ENCODE assay signal across 12 cellular contexts in the genomic region with DNA sequence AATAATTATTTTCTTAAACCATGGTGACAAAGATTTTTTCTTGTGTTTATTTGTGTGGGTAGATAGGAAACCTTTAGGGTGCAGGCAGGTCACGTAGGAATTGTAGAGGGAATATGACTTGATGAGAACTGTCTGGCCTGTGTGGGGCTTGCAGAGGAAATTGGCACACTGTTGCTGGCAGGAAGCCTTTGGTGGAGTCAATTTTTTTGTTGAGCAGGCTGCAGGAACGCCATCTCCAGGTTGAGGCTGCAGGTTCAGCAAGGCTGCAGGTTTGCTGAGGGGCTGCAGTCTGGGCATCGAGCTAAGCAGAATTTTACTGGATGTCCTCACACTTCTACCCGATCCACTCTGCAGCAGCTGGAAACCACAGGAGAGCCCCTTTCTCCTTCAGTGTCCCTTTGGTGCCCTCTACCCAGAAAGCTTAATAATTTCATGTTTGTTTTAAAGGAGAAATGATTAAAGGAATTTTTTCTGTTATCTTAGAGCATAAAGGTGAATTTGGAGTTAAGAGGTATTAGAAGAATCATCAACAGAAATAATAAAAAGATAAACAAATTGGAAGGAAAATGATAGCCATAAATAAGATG. TPM values are rescaled to one million over a fixed set of nuclear protein-coding genes. Genes with fewer than 3 reads are reported as not detected.
A peak's percentile ranks its signal among the peaks of the same experiment; 100 is the strongest.
DNase-seq lines count a peak whose midpoint lies in the region; ATAC-seq and TF ChIP-seq lines count a peak whose summit lies in the region.
"Had no signal": no experiment of that assay in that cellular context is flagged by ENCODE, and none has a peak within 500 bp of the region (broad histone marks: within the 10 kb centered on the region; RNA-seq: fewer than 3 reads in every experiment).

No MANE protein-coding gene starts in this region.

- peak; percentile 51 for DNase-seq in HT1080 (ENCODE audit: low read depth)
- DNase-seq in cerebellar cortex (ENCODE audit: low spot score) = peak; percentile 16
- DNase-seq in kidney tubule cell (ENCODE audit: low spot score) = peak; percentile 18
- DNase-seq in RKO (ENCODE audit: low spot score) = no peak
- DNase-seq: immature natural killer cell, NCI-H1048 had no signal

- TF ChIP-seq CTCF in C4-2B (conservative IDR thresholded peaks at IDR 0.05) = peak; percentile 15

- ATAC-seq in HG03378 (IDR thresholded peaks at IDR 0.05; ENCODE audit: unreplicated experiment) (no peak), GM19328 (IDR thresholded peaks at IDR 0.05; ENCODE audit: unreplicated experiment) (no peak), GM18498 (IDR thresholded peaks at IDR 0.05; ENCODE audit: unreplicated experiment) (no peak)

- H3K27ac ChIP-seq in C4-2B = no peak overlapping the region
- H3K27ac ChIP-seq: prostate gland, SJCRH30 had no signal

RNA-seq across cellular contexts. Expression of a gene that starts 37.0 kb away (rescaled TPM):
- 4.6 and 4.8 TPM in 2 replicates for total RNA-seq in HT1080 (2014; rRNA removed; shearing (Covaris generic))
- 4.4 and 5.0 TPM in 2 replicates for polyA plus RNA-seq in HT1080 (2015; cell fraction: cytosol; rRNA removed)
- 6.7 and 8.6 TPM in 2 replicates for polyA plus RNA-seq in HT1080 (2015; cell fraction: nucleus; rRNA removed)
